In the genomic region with DNA sequence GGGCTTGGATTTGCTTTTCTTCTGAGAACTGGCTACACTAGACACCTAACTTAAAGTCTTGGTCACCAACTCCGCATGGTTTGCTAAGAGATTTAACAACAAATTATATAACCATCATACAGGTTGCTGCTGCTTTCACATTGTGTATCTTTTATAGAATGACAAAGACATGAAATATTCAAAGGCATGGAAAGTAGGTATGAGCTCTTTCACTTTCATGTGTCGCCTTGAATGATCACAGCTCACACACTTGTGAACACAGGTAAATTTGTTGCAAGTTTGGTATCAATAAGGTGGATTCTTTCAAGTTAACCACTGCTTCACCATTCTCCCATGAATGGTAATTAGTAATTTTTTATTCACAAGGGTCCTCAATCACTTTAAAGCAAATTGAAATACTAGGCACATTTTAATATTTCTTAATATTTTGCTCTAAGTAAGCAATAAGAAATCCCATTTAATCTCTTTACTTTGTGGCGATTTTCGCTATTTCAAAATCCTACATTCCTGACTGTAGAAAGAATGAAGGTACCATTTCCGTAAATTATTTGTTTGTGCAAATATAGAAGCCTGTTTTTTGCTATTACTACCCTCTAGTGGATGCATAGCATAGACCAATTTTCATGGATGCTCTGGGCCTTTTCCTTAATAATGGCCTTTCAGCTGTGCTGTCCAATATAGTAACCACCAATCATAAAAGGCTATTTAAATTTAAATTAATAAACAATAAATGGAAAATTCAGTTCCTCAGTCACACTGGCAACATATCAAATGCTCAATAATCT, we compare ENCODE assay signal across 12 cellular contexts. TPM values are rescaled to one million over a fixed set of nuclear protein-coding genes. Genes with fewer than 3 reads are reported as not detected.
DNase-seq lines count a peak whose midpoint lies in the region; ATAC-seq, FAIRE-seq and TF ChIP-seq lines count a peak whose summit lies in the region.
"Had no signal": no experiment of that assay in that cellular context is flagged by ENCODE, and none has a peak within 500 bp of the region (broad histone marks: within the 10 kb centered on the region; RNA-seq: fewer than 3 reads in every experiment).

No MANE protein-coding gene starts in this region.

- no peaks in the 10 kb centered on the region for H3K36me3 Mint-ChIP-seq in astrocyte (ENCODE audit: low read depth, unreplicated experiment)
- H3K36me3 Mint-ChIP-seq in activated naive CD4-positive, alpha-beta T cell treated with anti-CD3 and anti-CD28 coated beads, Interleukin-2, amount 50 U/mL, for 72 hours = no peaks in the 10 kb centered on the region
- H3K36me3 Mint-ChIP-seq in activated CD8-positive, alpha-beta T cell treated with anti-CD3 and anti-CD28 coated beads for 36 hours (ENCODE audit: low read depth) = no peaks in the 10 kb centered on the region

- no peaks in the 10 kb centered on the region for H4K20me1 ChIP-seq in GM23248 (ENCODE audit: insufficient read depth)
- no peaks in the 10 kb centered on the region for H4K20me1 ChIP-seq in astrocyte (ENCODE audit: insufficient read depth, low read length)

- H3K4me1 ChIP-seq in GM23248 (ENCODE audit: insufficient read depth) (no peaks in the 10 kb centered on the region), astrocyte (ENCODE audit: insufficient read depth, low read length) (no peaks in the 10 kb centered on the region), left lung (no peaks in the 10 kb centered on the region)
- H3K4me1 ChIP-seq: gastrocnemius medialis had no signal

- TF ChIP-seq CTCF in astrocyte (IDR thresholded peaks at IDR 0.05; ENCODE audit: insufficient read depth, low read depth, low read length) (peak; percentile 21), left lung (IDR thresholded peaks at IDR 0.05) (peak; percentile 14 to 27)
- TF ChIP-seq CTCF in activated CD8-positive, alpha-beta T cell treated with anti-CD3 and anti-CD28 coated beads for 36 hours (IDR thresholded peaks at IDR 0.05) = no peak

- H3K9me3 ChIP-seq in GM23248 (ENCODE audit: low read depth) = no peaks in the 10 kb centered on the region
- no peaks in the 10 kb centered on the region for H3K9me3 ChIP-seq in astrocyte (ENCODE audit: insufficient read depth, low read depth, low read length)
- no peaks in the 10 kb centered on the region for H3K9me3 ChIP-seq in left lung
- H3K9me3 ChIP-seq: gastrocnemius medialis had no signal

- CTCF ChIA-PET in activated CD8-positive, alpha-beta T cell treated with anti-CD3 and anti-CD28 coated beads for 36 hours (lab: Charles Lee) = no interaction called here

- H3K27me3 Mint-ChIP-seq in astrocyte (ENCODE audit: low read depth, unreplicated experiment) = no peaks in the 10 kb centered on the region
- peaks cover 2% of the 10 kb centered on the region for H3K27me3 Mint-ChIP-seq in activated CD8-positive, alpha-beta T cell treated with anti-CD3 and anti-CD28 coated beads for 36 hours

- in situ Hi-C loops in GM23248 (cut with MboI) = no loop called here

- H3K9ac ChIP-seq in GM23248 (no peak overlapping the region), astrocyte (ENCODE audit: low read length) (no peak overlapping the region)

- H3K27ac Mint-ChIP-seq in astrocyte (ENCODE audit: unreplicated experiment) = no peak overlapping the region
- no peak overlapping the region for H3K27ac Mint-ChIP-seq in activated naive CD4-positive, alpha-beta T cell treated with anti-CD3 and anti-CD28 coated beads, Interleukin-2, amount 50 U/mL, for 72 hours
- H3K27ac Mint-ChIP-seq in activated CD8-positive, alpha-beta T cell treated with anti-CD3 and anti-CD28 coated beads for 36 hours = no peak overlapping the region

- no peaks in the 10 kb centered on the region for H3K9me3 Mint-ChIP-seq in astrocyte (ENCODE audit: unreplicated experiment)
- no peaks in the 10 kb centered on the region for H3K9me3 Mint-ChIP-seq in activated naive CD4-positive, alpha-beta T cell treated with anti-CD3 and anti-CD28 coated beads, Interleukin-2, amount 50 U/mL, for 72 hours
- no peaks in the 10 kb centered on the region for H3K9me3 Mint-ChIP-seq in activated CD8-positive, alpha-beta T cell treated with anti-CD3 and anti-CD28 coated beads for 36 hours

- POLR2A ChIA-PET in activated CD8-positive, alpha-beta T cell treated with anti-CD3 and anti-CD28 coated beads for 36 hours (lab: Charles Lee) = no interaction called here

- H3K27me3 ChIP-seq in GM23248 (replicated peaks; ENCODE audit: insufficient read depth) = no peaks in the 10 kb centered on the region
- H3K27me3 ChIP-seq in astrocyte (ENCODE audit: insufficient read depth, low read length) = no peaks in the 10 kb centered on the region
- H3K27me3 ChIP-seq in left lung = no peaks in the 10 kb centered on the region
- H3K27me3 ChIP-seq: gastrocnemius medialis had no signal

- intact Hi-C loops in left lung (cut with DNase I) = no loop called here
- intact Hi-C loops in activated CD8-positive, alpha-beta T cell treated with anti-CD3 and anti-CD28 coated beads for 36 hours (cut with micrococcal nuclease) = no loop called here

- peak; percentile 82 for ATAC-seq in left lung
- no peak for ATAC-seq in HG02642 (IDR thresholded peaks at IDR 0.05; ENCODE audit: poor library complexity, unreplicated experiment)
- ATAC-seq in activated naive CD4-positive, alpha-beta T cell treated with anti-CD3 and anti-CD28 coated beads, Interleukin-2, amount 50 U/mL, for 72 hours = no peak
- ATAC-seq in activated CD8-positive, alpha-beta T cell treated with anti-CD3 and anti-CD28 coated beads for 36 hours = no peak
- ATAC-seq in HG02973 (IDR thresholded peaks at IDR 0.05; ENCODE audit: unreplicated experiment) = no peak
- ATAC-seq: gastrocnemius medialis had no signal

- H3K9me2 ChIP-seq in GM23248 (ENCODE audit: insufficient read depth) = no peaks in the 10 kb centered on the region

- H3K79me2 ChIP-seq in GM23248 (ENCODE audit: insufficient read depth) (no peaks in the 10 kb centered on the region), astrocyte (ENCODE audit: insufficient read depth, low read length) (no peaks in the 10 kb centered on the region)

- DNase-seq in AG08396 (ENCODE audit: low spot score) (peak; percentile 3), GM23248 (peak; percentile 39), astrocyte (ENCODE audit: low read depth) (no peak), left lung (no peak)
- DNase-seq in activated naive CD4-positive, alpha-beta T cell treated with anti-CD3 and anti-CD28 coated beads, Interleukin-2, amount 50 U/mL, for 72 hours (ENCODE audit: low spot score in 2 of 2) = no peak
- DNase-seq in activated CD8-positive, alpha-beta T cell treated with anti-CD3 and anti-CD28 coated beads for 36 hours = no peak
- DNase-seq: activated effector memory CD4-positive, alpha-beta T cell treated with anti-CD3 and anti-CD28 coated beads, Interleukin-2, amount 50 U/mL, for 16 hours; gastrocnemius medialis; stimulated activated CD4-positive, alpha-beta T cell treated with anti-CD3 and anti-CD28 coated beads, Interleukin-15, amount 100 ng/mL, for 24 hours had no signal

- H3K4me3 Mint-ChIP-seq in astrocyte (ENCODE audit: unreplicated experiment) = no peak overlapping the region
- no peak overlapping the region for H3K4me3 Mint-ChIP-seq in activated CD8-positive, alpha-beta T cell treated with anti-CD3 and anti-CD28 coated beads for 36 hours

- H2AFZ ChIP-seq in GM23248 (no peak overlapping the region), astrocyte (ENCODE audit: low read depth, low read length) (no peak overlapping the region)

- 70 to 71% methylated on average over 5 of the region's 5 CpGs for WGBS in GM23248 (ENCODE audit: low coverage in 1 of 2, low lambda C conversion rate in 2 of 2, missing lambda C conversion rate in 2 of 2), 2 experiments

- H3K4me3 ChIP-seq in GM23248 = no peak overlapping the region
- H3K4me3 ChIP-seq in astrocyte (ENCODE audit: insufficient read depth, low read depth, low read length) = no peak overlapping the region
- no peak overlapping the region for H3K4me3 ChIP-seq in left lung
- H3K4me3 ChIP-seq: gastrocnemius medialis had no signal

- H3K36me3 ChIP-seq in GM23248 (ENCODE audit: low read depth) = no peaks in the 10 kb centered on the region
- H3K36me3 ChIP-seq in astrocyte (ENCODE audit: insufficient read depth, low read length) = no peaks in the 10 kb centered on the region
- no peaks in the 10 kb centered on the region for H3K36me3 ChIP-seq in left lung
- H3K36me3 ChIP-seq: gastrocnemius medialis had no signal

- no peak overlapping the region for H3K27ac ChIP-seq in GM23248
- no peak overlapping the region for H3K27ac ChIP-seq in astrocyte (ENCODE audit: low read depth, low read length)
- H3K27ac ChIP-seq in left lung = no peak overlapping the region
- H3K27ac ChIP-seq: gastrocnemius medialis had no signal

- no peak for FAIRE-seq in astrocyte (lab: Jason Lieb, UNC)
- FAIRE-seq: colon had no signal

- no peaks in the 10 kb centered on the region for H3K4me1 Mint-ChIP-seq in astrocyte (ENCODE audit: low read depth, unreplicated experiment)
- H3K4me1 Mint-ChIP-seq in activated CD8-positive, alpha-beta T cell treated with anti-CD3 and anti-CD28 coated beads for 36 hours (ENCODE audit: low read depth) = no peaks in the 10 kb centered on the region

- no peaks in the 10 kb centered on the region for H3F3A ChIP-seq in GM23248 (ENCODE audit: insufficient read depth)

- H3K4me2 ChIP-seq in GM23248 (ENCODE audit: unreplicated experiment) (no peak overlapping the region), astrocyte (ENCODE audit: low read length) (no peak overlapping the region)

RNA-seq across cellular contexts. Expression of gene FREM2, which starts 45.5 kb away (rescaled TPM):
- not detected in 2 replicates for total RNA-seq in GM23248 (2014; rRNA removed; shearing (Covaris generic))
- polyA plus RNA-seq in GM23248 (2016; fragmentation: Nextera tagmentation; extraction: Ambion mirVana) = not detected in 2 replicates
- total RNA-seq in astrocyte = 0.67 and 2.8 TPM in 2 replicates
- total RNA-seq in left lung = 10 to 100 TPM; 12.4 to 15.0 TPM
- total RNA-seq in activated naive CD4-positive, alpha-beta T cell treated with anti-CD3 and anti-CD28 coated beads, Interleukin-2, amount 50 U/mL, for 72 hours = not detected
- not detected for total RNA-seq in activated CD8-positive, alpha-beta T cell treated with anti-CD3 and anti-CD28 coated beads for 36 hours

Comparison
In these comparisons a context has a peak if more than half of its experiments do, and no peak if none do; other contexts are left out.
1. DNase-seq: peak in AG08396 (single experiment) and GM23248 (single experiment); none in astrocyte (single experiment), left lung (0 of 2), activated naive CD4-positive, alpha-beta T cell treated with anti-CD3 and anti-CD28 coated beads, Interleukin-2, amount 50 U/mL, for 72 hours (0 of 2) and activated CD8-positive, alpha-beta T cell treated with anti-CD3 and anti-CD28 coated beads for 36 hours (single experiment).